8 cellular contexts compared by ENCODE assay signal in genomic region chr3:192816274-192816853, GRCh38.
DNase-seq lines count a peak whose midpoint lies in the region; ATAC-seq, FAIRE-seq and TF ChIP-seq lines count a peak whose summit lies in the region.

No MANE protein-coding gene starts in this region.

- H3F3A ChIP-seq in DOHH2 (ENCODE audit: control insufficient read depth, insufficient read depth): no peaks in the 10 kb centered on the region

- CTCF ChIA-PET in OCI-LY7 (lab: Charles Lee; ENCODE audit: unreplicated experiment): no interaction called here
- CTCF ChIA-PET in H1 (lab: Charles Lee; ENCODE audit: partially characterized antibody): interaction anchor here (0.5 to 8.8 kb wide), 62 partner anchors 8 to 1393 kb away, joined by 3 to 312 read pairs (median 4); partner anchors contain the start of gene MB21D2

- no peaks in the 10 kb centered on the region for H3K4me1 ChIP-seq in DOHH2 (ENCODE audit: control insufficient read depth, low read length)
- H3K4me1 ChIP-seq in OCI-LY7 (ENCODE audit: insufficient read depth, low read length, poor library complexity, severe bottlenecking): no peaks in the 10 kb centered on the region
- peaks cover 2 to 9% (median 3%) of the 10 kb centered on the region in 4 experiments; a peak in 5 of 7 replicates for H3K4me1 ChIP-seq in H1 (replicated peaks in 1 of 4; ENCODE audit: control insufficient read depth in 3 of 4, insufficient read depth in 4 of 4, low read length in 3 of 4)
- H3K4me1 ChIP-seq in osteoblast (ENCODE audit: insufficient read depth, low read length): peaks cover 37% of the 10 kb centered on the region

- H2AFZ ChIP-seq in OCI-LY7 (ENCODE audit: low read length) (no peak overlapping the region), H1 (ENCODE audit: low read length) (no peak overlapping the region), osteoblast (ENCODE audit: low read length) (no peak overlapping the region)

- H3K4ac ChIP-seq in H1 (replicated peaks; ENCODE audit: insufficient read length, low read depth, low read length): no peak overlapping the region

- no peak overlapping the region for H2AK5ac ChIP-seq in H1 (ENCODE audit: low read depth, low read length)

- intact Hi-C loops in OCI-LY7 (cut with micrococcal nuclease; ENCODE audit: unreplicated experiment): loop anchor here (1.0 to 5.0 kb wide), 2 partner anchors 225 to 756 kb away; no protein-coding TSS in a partner anchor

- H3K23ac ChIP-seq in H1 (ENCODE audit: insufficient read length): no peak overlapping the region

- H3K79me1 ChIP-seq in H1 (ENCODE audit: low read depth, low read length): no peaks in the 10 kb centered on the region; the same call in 1 of the 2 replicates

- H3K4me2 ChIP-seq in DOHH2 (ENCODE audit: low read length): no peak overlapping the region
- H3K4me2 ChIP-seq in OCI-LY7 (ENCODE audit: low read length): no peak overlapping the region
- no peak overlapping the region for H3K4me2 ChIP-seq in H1 (ENCODE audit: insufficient read depth in 1 of 2, low read depth in 2 of 2, low read length in 2 of 2)
- no peak overlapping the region for H3K4me2 ChIP-seq in osteoblast (ENCODE audit: insufficient read depth, low read length)

- no peak overlapping the region for H3K56ac ChIP-seq in H1 (replicated peaks; ENCODE audit: insufficient read length, low read depth, low read length)

- no peaks in the 10 kb centered on the region for H3K9me3 ChIP-seq in DOHH2 (ENCODE audit: control insufficient read depth, insufficient read depth, low read length)
- H3K9me3 ChIP-seq in OCI-LY7 (ENCODE audit: low read length): no peaks in the 10 kb centered on the region
- H3K9me3 ChIP-seq in H1 (ENCODE audit: insufficient read depth in 2 of 2, low read depth in 1 of 2, low read length in 1 of 2): no peaks in the 10 kb centered on the region
- no peaks in the 10 kb centered on the region for H3K9me3 ChIP-seq in osteoblast (ENCODE audit: low read depth, low read length)

- TF ChIP-seq CTCF in DOHH2 (IDR thresholded peaks at IDR 0.05; ENCODE audit: low read depth, low read length, poor library complexity, severe bottlenecking): peak; percentile 62
- peak; percentile 89 for TF ChIP-seq CTCF in OCI-LY7 (conservative IDR thresholded peaks at IDR 0.05; ENCODE audit: low read length)
- peak in 2 of 3 experiments; percentile 49 to 60; a peak in 3 of 4 replicates for TF ChIP-seq CTCF in H1 (IDR thresholded peaks at IDR 0.05; ENCODE audit: control extremely low read depth in 1 of 3, insufficient read depth in 1 of 3, low read depth in 1 of 3, low read length in 3 of 3)
- TF ChIP-seq CTCF in osteoblast (IDR thresholded peaks at IDR 0.05; ENCODE audit: extremely low read depth, low read depth, low read length): peak; percentile 68

- H4K20me1 ChIP-seq in DOHH2 (ENCODE audit: control insufficient read depth, insufficient read depth, low read depth, low read length): no peaks in the 10 kb centered on the region
- H4K20me1 ChIP-seq in OCI-LY7 (ENCODE audit: insufficient read depth, low read length): no peaks in the 10 kb centered on the region
- peaks cover 2 to 3% of the 10 kb centered on the region in 2 experiments for H4K20me1 ChIP-seq in H1 (replicated peaks in 1 of 2; ENCODE audit: control insufficient read depth in 1 of 2, insufficient read depth in 2 of 2, low read length in 2 of 2)
- H4K20me1 ChIP-seq in osteoblast (ENCODE audit: insufficient read depth, low read length): peaks cover 7% of the 10 kb centered on the region

- H3K4me3 ChIP-seq in DOHH2 (ENCODE audit: low read length) (no peak overlapping the region), OCI-LY7 (ENCODE audit: low read depth, low read length, poor library complexity, severe bottlenecking) (no peak overlapping the region), H1 (ENCODE audit: extremely low read depth in 1 of 4, insufficient read depth in 2 of 4, low read depth in 3 of 4, low read length in 4 of 4) (no peak overlapping the region), osteoblast (ENCODE audit: insufficient read depth, low read length) (no peak overlapping the region)

- no peaks in the 10 kb centered on the region for H3K9me2 ChIP-seq in DOHH2 (replicated peaks; ENCODE audit: control insufficient read depth, low read length)
- no peaks in the 10 kb centered on the region for H3K9me2 ChIP-seq in OCI-LY7 (ENCODE audit: insufficient read depth, low read length)

- no peak overlapping the region for H3K14ac ChIP-seq in H1 (ENCODE audit: insufficient read length)

- H2BK15ac ChIP-seq in H1 (ENCODE audit: low read length): no peak overlapping the region

- no peak overlapping the region for H3K18ac ChIP-seq in H1 (ENCODE audit: extremely low read depth, low read length)

- no peaks in the 10 kb centered on the region for H3K36me3 ChIP-seq in DOHH2 (ENCODE audit: control insufficient read depth, low read length)
- H3K36me3 ChIP-seq in OCI-LY7 (ENCODE audit: insufficient read depth, low read length): no peaks in the 10 kb centered on the region
- no peaks in the 10 kb centered on the region for H3K36me3 ChIP-seq in H1 (ENCODE audit: control insufficient read depth in 2 of 4, insufficient read depth in 4 of 4, low read length in 3 of 4)
- H3K36me3 ChIP-seq in osteoblast (ENCODE audit: insufficient read depth, low read length): no peaks in the 10 kb centered on the region

- H4K5ac ChIP-seq in H1 (ENCODE audit: insufficient read length, low read depth, low read length): no peak overlapping the region

- no peak overlapping the region for H2BK20ac ChIP-seq in H1 (ENCODE audit: low read length)

- DNase-seq in KG1 (lab: John Stamatoyannopoulos, UW): peak; percentile 32
- DNase-seq in OCI-LY7 (ENCODE audit: low spot score): peak; percentile 40
- no peak for DNase-seq in H1 (ENCODE audit: low read depth in 1 of 2, low spot score in 2 of 2)
- DNase-seq in osteoblast (ENCODE audit: insufficient read length, low spot score, missing footprints): no peak
- no peak for DNase-seq in stimulated activated CD4-positive, alpha-beta T cell treated with anti-CD3 and anti-CD28 coated beads, Interleukin-4, amount 100 ng/mL, for 1 hour
- no peak for DNase-seq in activated CD4-positive, CD25-positive, alpha-beta regulatory T cell (lab: John Stamatoyannopoulos, UW)

- no peak for FAIRE-seq in H1 (lab: Jason Lieb, UNC)

- no peaks in the 10 kb centered on the region for H3K79me2 ChIP-seq in DOHH2 (ENCODE audit: control insufficient read depth, low read length)
- H3K79me2 ChIP-seq in OCI-LY7 (ENCODE audit: insufficient read depth, low read depth, low read length): no peaks in the 10 kb centered on the region
- H3K79me2 ChIP-seq in H1 (ENCODE audit: control insufficient read depth in 1 of 2, insufficient read depth in 2 of 2, low read length in 2 of 2): peaks cover 0 to 54% of the 10 kb centered on the region in 2 experiments; a peak in 2 of 4 replicates
- peaks cover 9% of the 10 kb centered on the region for H3K79me2 ChIP-seq in osteoblast (ENCODE audit: insufficient read depth, low read length)

- no peak overlapping the region for H2BK12ac ChIP-seq in H1 (ENCODE audit: low read depth, low read length)

- no peaks in the 10 kb centered on the region for H3K23me2 ChIP-seq in H1 (ENCODE audit: low read depth, low read length)

- no TSS peak for BruUV-seq in OCI-LY7 (replicated peaks; lab: Mats Ljungman, UMichigan)

- H2BK120ac ChIP-seq in H1 (replicated peaks; ENCODE audit: low read depth, low read length): no peak overlapping the region

- peak; percentile 84 to 87 for TF ChIP-seq RAD21 in H1 (IDR thresholded peaks at IDR 0.05 in 1 of 2, conservative IDR thresholded peaks at IDR 0.05 in 1 of 2; ENCODE audit: low read depth in 2 of 2, low read length in 2 of 2)

- no peak overlapping the region for H4K8ac ChIP-seq in H1 (ENCODE audit: extremely low read depth, insufficient read depth, low read length)

- peaks cover 7% of the 10 kb centered on the region for H3K27me3 ChIP-seq in DOHH2 (ENCODE audit: control insufficient read depth, low read length)
- no peaks in the 10 kb centered on the region for H3K27me3 ChIP-seq in H1 (replicated peaks in 1 of 4; ENCODE audit: control insufficient read depth in 3 of 4, extremely low read depth in 1 of 4, insufficient read depth in 3 of 4, low read length in 3 of 4)
- no peaks in the 10 kb centered on the region for H3K27me3 ChIP-seq in osteoblast (ENCODE audit: insufficient read depth, low read length)

- no peak for ATAC-seq in HG03095 (IDR thresholded peaks at IDR 0.05; ENCODE audit: unreplicated experiment)

- H3K27ac ChIP-seq in DOHH2 (ENCODE audit: low read depth, low read length) (no peak overlapping the region), OCI-LY7 (ENCODE audit: low read depth, low read length, poor library complexity, severe bottlenecking) (no peak overlapping the region), H1 (ENCODE audit: low read depth, low read length) (no peak overlapping the region), osteoblast (ENCODE audit: low read depth, low read length) (peak overlapping the region; percentile 49)

- TF ChIP-seq EP300 in H1 (IDR thresholded peaks at IDR 0.05; ENCODE audit: borderline replicate concordance in 1 of 2, low read depth in 2 of 2, low read length in 2 of 2): no peak

- POLR2A ChIA-PET in OCI-LY7 (lab: Charles Lee): no interaction called here
- POLR2A ChIA-PET in H1 (lab: Charles Lee; ENCODE audit: partially characterized antibody): interaction anchor here (0.7 to 2.1 kb wide), 2 partner anchors 11 to 102 kb away, joined by 3 to 9 read pairs; partner anchors contain the start of gene MB21D2

- H2BK5ac ChIP-seq in H1 (ENCODE audit: low read depth, low read length): no peak overlapping the region

- 74% methylated on average over 7 of the region's 7 CpGs; no CpG with 5 or more reads in 1 of the 2 experiments for WGBS in H1 (ENCODE audit: extremely low coverage in 1 of 2, insufficient coverage in 1 of 2, insufficient read length in 1 of 2, insufficient replicate concordance in 2 of 2, low coverage in 1 of 2, low lambda C conversion rate in 2 of 2, missing lambda C conversion rate in 1 of 2), 2 experiments

- no peak for TF ChIP-seq POLR2A in H1 (IDR thresholded peaks at IDR 0.05; ENCODE audit: control extremely low read depth in 1 of 2, low read depth in 2 of 2, low read length in 2 of 2)

- H3K9ac ChIP-seq in H1 (replicated peaks in 1 of 4; ENCODE audit: extremely low read depth in 1 of 4, low read depth in 3 of 4, low read length in 3 of 4): no peak overlapping the region

- H4K91ac ChIP-seq in H1 (replicated peaks; ENCODE audit: insufficient read length, low read length): no peak overlapping the region

TF ChIP-seq in H1, 55 proteins besides CTCF, POLR2A, EP300 and RAD21:
- TF ChIP-seq EZH2 (IDR thresholded peaks at IDR 0.05; ENCODE audit: low read depth, low read length, severe bottlenecking): no peak
- TF ChIP-seq SUZ12 (IDR thresholded peaks at IDR 0.05; ENCODE audit: low read length): no peak
- no peak for TF ChIP-seq CEBPB (IDR thresholded peaks at IDR 0.05; ENCODE audit: low read depth, low read length)
- TF ChIP-seq JUND (IDR thresholded peaks at IDR 0.05; ENCODE audit: low read length): no peak
- TF ChIP-seq NRF1 (IDR thresholded peaks at IDR 0.05; ENCODE audit: low read depth, low read length): no peak
- TF ChIP-seq ASH2L (IDR thresholded peaks at IDR 0.05; ENCODE audit: low read length): no peak
TF ChIP-seq in H1: peak in this region for 0.

Comparison
In these comparisons a context has a peak if more than half of its experiments do, and no peak if none do; other contexts are left out.
1. DNase-seq: peak in KG1 (single experiment) and OCI-LY7 (single experiment); none in H1 (0 of 2), osteoblast (single experiment), stimulated activated CD4-positive, alpha-beta T cell treated with anti-CD3 and anti-CD28 coated beads, Interleukin-4, amount 100 ng/mL, for 1 hour (single experiment) and activated CD4-positive, CD25-positive, alpha-beta regulatory T cell (0 of 4).
2. Peak in every context shown above with its lines, with median percentiles within 50 percentile points of each other: CTCF ChIP-seq.